In genomic region chr17:10033449-10033848, GRCh38 we compare ENCODE assay signal across 13 cellular contexts.
DNase-seq lines count a peak whose midpoint lies in the region; ATAC-seq, FAIRE-seq and TF ChIP-seq lines count a peak whose summit lies in the region.
"Had no signal": no experiment of that assay in that cellular context is flagged by ENCODE, and none has a peak within 500 bp of the region (broad histone marks: within the 10 kb centered on the region; RNA-seq: fewer than 3 reads in every experiment).

No MANE protein-coding gene starts in this region.

- H3K4me3 Mint-ChIP-seq in neural progenitor cell, result no peak overlapping the region
- H3K4me3 Mint-ChIP-seq in activated naive CD4-positive, alpha-beta T cell treated with anti-CD3 and anti-CD28 coated beads for 36 hours, result no peak overlapping the region
- H3K4me3 Mint-ChIP-seq: activated naive CD8-positive, alpha-beta T cell had no signal

- no peak overlapping the region for H2AFZ ChIP-seq in SU-DHL-6 (ENCODE audit: low read depth, low read length, severe bottlenecking)
- peak overlapping the region; percentile 57 for H2AFZ ChIP-seq in neural progenitor cell (replicated peaks)

- no peaks in the 10 kb centered on the region; the same call in none of the 2 replicates for H3K36me3 ChIP-seq in GM06990 (ENCODE audit: control insufficient read depth, insufficient read depth, low read length)
- no peaks in the 10 kb centered on the region for H3K36me3 ChIP-seq in HEK293 (ENCODE audit: control insufficient read depth in 2 of 2, insufficient read depth in 1 of 2, low read length in 2 of 2)
- no peaks in the 10 kb centered on the region for H3K36me3 ChIP-seq in SU-DHL-6 (ENCODE audit: low read length)
- no peaks in the 10 kb centered on the region for H3K36me3 ChIP-seq in neural progenitor cell

- H3K27ac ChIP-seq in HEK293 (ENCODE audit: extremely low read depth, low read depth, low read length) (no peak overlapping the region), SU-DHL-6 (ENCODE audit: low read depth, low read length) (peak overlapping the region; percentile 54), neural progenitor cell (peak overlapping the region; percentile 80)

- DNase-seq in GM06990 (ENCODE audit: extremely low read depth, insufficient read length), result peak; percentile 64
- peak; percentile 62 for DNase-seq in neural progenitor cell (ENCODE audit: low spot score)
- no peak for DNase-seq in activated naive CD4-positive, alpha-beta T cell treated with anti-CD3 and anti-CD28 coated beads for 36 hours
- DNase-seq in H54 (ENCODE audit: insufficient read length, low spot score), result no peak
- DNase-seq in activated CD4-positive, CD25-positive, alpha-beta regulatory T cell (lab: John Stamatoyannopoulos, UW), result no peak
- DNase-seq: T-helper 1 cell had no signal

- H3K4me3 ChIP-seq in GM06990 (replicated peaks; ENCODE audit: low read depth, low read length), result peak overlapping the region; percentile 31
- H3K4me3 ChIP-seq in HEK293 (ENCODE audit: low read depth, low read length), result no peak overlapping the region
- H3K4me3 ChIP-seq in SU-DHL-6 (ENCODE audit: insufficient read depth, low read length, poor library complexity, severe bottlenecking), result no peak overlapping the region
- H3K4me3 ChIP-seq in neural progenitor cell, result no peak overlapping the region

- H3K9me3 Mint-ChIP-seq in neural progenitor cell, result no peaks in the 10 kb centered on the region
- no peaks in the 10 kb centered on the region for H3K9me3 Mint-ChIP-seq in activated naive CD4-positive, alpha-beta T cell treated with anti-CD3 and anti-CD28 coated beads for 36 hours

- H4K20me1 ChIP-seq in SU-DHL-6 (ENCODE audit: low read depth, low read length) (no peaks in the 10 kb centered on the region), neural progenitor cell (ENCODE audit: low read depth) (no peaks in the 10 kb centered on the region)

- no peak overlapping the region for H3K9ac ChIP-seq in SU-DHL-6 (ENCODE audit: low read length)
- H3K9ac ChIP-seq in neural progenitor cell, result no peak overlapping the region

- no peaks in the 10 kb centered on the region for H3K9me2 ChIP-seq in SU-DHL-6 (replicated peaks; ENCODE audit: insufficient read depth, low read length)

- H3K36me3 Mint-ChIP-seq in neural progenitor cell, result no peaks in the 10 kb centered on the region
- no peaks in the 10 kb centered on the region for H3K36me3 Mint-ChIP-seq in activated naive CD4-positive, alpha-beta T cell treated with anti-CD3 and anti-CD28 coated beads for 36 hours (ENCODE audit: low read depth)
- H3K36me3 Mint-ChIP-seq: activated naive CD8-positive, alpha-beta T cell had no signal

- CTCF ChIA-PET in HEK293 (lab: Yijun Ruan, JAX), result no interaction called here
- CTCF ChIA-PET in activated naive CD4-positive, alpha-beta T cell treated with anti-CD3 and anti-CD28 coated beads for 36 hours (lab: Charles Lee), result no interaction called here

- H3K9me3 ChIP-seq in HEK293 (ENCODE audit: control insufficient read depth, insufficient read depth, low read depth, low read length) (no peaks in the 10 kb centered on the region), SU-DHL-6 (ENCODE audit: insufficient read depth, low read length) (no peaks in the 10 kb centered on the region), neural progenitor cell (ENCODE audit: low read depth) (no peaks in the 10 kb centered on the region)

- H3K27me3 ChIP-seq in GM06990 (replicated peaks; ENCODE audit: control insufficient read depth, insufficient read depth, low read length) (no peaks in the 10 kb centered on the region), SU-DHL-6 (ENCODE audit: low read length) (no peaks in the 10 kb centered on the region), neural progenitor cell (no peaks in the 10 kb centered on the region)

- POLR2A ChIA-PET in HEK293 (lab: Yijun Ruan, JAX), result no interaction called here

- no peak for FAIRE-seq in H54 (lab: Jason Lieb, UNC)
- FAIRE-seq: colon, frontal cortex, G401.6 had no signal

- intact Hi-C loops in activated naive CD4-positive, alpha-beta T cell treated with anti-CD3 and anti-CD28 coated beads for 36 hours (cut with micrococcal nuclease), result no loop called here

- H3K4me1 Mint-ChIP-seq in neural progenitor cell, result peaks cover 21% of the 10 kb centered on the region
- no peaks in the 10 kb centered on the region for H3K4me1 Mint-ChIP-seq in activated naive CD4-positive, alpha-beta T cell treated with anti-CD3 and anti-CD28 coated beads for 36 hours (ENCODE audit: low read depth)

- H3K4me1 ChIP-seq in HEK293 (ENCODE audit: control insufficient read depth, insufficient read depth, low read length) (no peaks in the 10 kb centered on the region), neural progenitor cell (peaks cover 21% of the 10 kb centered on the region)

- ATAC-seq in HG02840 (IDR thresholded peaks at IDR 0.05; ENCODE audit: low FRiP score, unreplicated experiment), result no peak

- H3K27me3 Mint-ChIP-seq in neural progenitor cell (ENCODE audit: insufficient read depth, low read depth), result peaks cover 4% of the 10 kb centered on the region
- H3K27me3 Mint-ChIP-seq in activated naive CD4-positive, alpha-beta T cell treated with anti-CD3 and anti-CD28 coated beads for 36 hours (ENCODE audit: low read depth), result no peaks in the 10 kb centered on the region
- H3K27me3 Mint-ChIP-seq: activated naive CD8-positive, alpha-beta T cell had no signal

- H3K4me2 ChIP-seq in SU-DHL-6 (ENCODE audit: low read depth, low read length, poor library complexity, severe bottlenecking) (peak overlapping the region; percentile 34), neural progenitor cell (peak overlapping the region; percentile 40)

- TF ChIP-seq POLR2A in H54 (IDR thresholded peaks at IDR 0.05; ENCODE audit: low read depth, low read length), result no peak

- H3K27ac Mint-ChIP-seq in neural progenitor cell, result no peak overlapping the region
- H3K27ac Mint-ChIP-seq in activated naive CD4-positive, alpha-beta T cell treated with anti-CD3 and anti-CD28 coated beads for 36 hours, result no peak overlapping the region
- H3K27ac Mint-ChIP-seq: activated naive CD8-positive, alpha-beta T cell had no signal

- TF ChIP-seq CTCF in GM06990 (IDR thresholded peaks at IDR 0.05; ENCODE audit: insufficient read depth, low read length, poor library complexity, severe bottlenecking) (no peak), HEK293 (tag by site-specific recombination; IDR thresholded peaks at IDR 0.05) (no peak), SU-DHL-6 (IDR thresholded peaks at IDR 0.05; ENCODE audit: insufficient read depth, low read length, poor library complexity, severe bottlenecking) (no peak), neural progenitor cell (IDR thresholded peaks at IDR 0.05) (no peak)

- no peaks in the 10 kb centered on the region for H3F3A ChIP-seq in SU-DHL-6 (ENCODE audit: insufficient read depth)
- peaks cover 13% of the 10 kb centered on the region for H3F3A ChIP-seq in neural progenitor cell (ENCODE audit: low read depth)

- H3K79me2 ChIP-seq in SU-DHL-6 (ENCODE audit: insufficient read depth, low read length), result no peaks in the 10 kb centered on the region
- H3K79me2 ChIP-seq in neural progenitor cell (ENCODE audit: low read depth), result no peaks in the 10 kb centered on the region

TF ChIP-seq in HEK293, 187 proteins besides CTCF, POLR2A, EP300 and RAD21:
- TF ChIP-seq SCRT2 (tag by site-specific recombination; IDR thresholded peaks at IDR 0.05) (peak; percentile 30; the same call in 1 of the 2 replicates), ZBTB48 (tag by site-specific recombination; IDR thresholded peaks at IDR 0.05) (no peak)

Comparison
In these comparisons a context has a peak if more than half of its experiments do, and no peak if none do; other contexts are left out.
1. DNase-seq: peak in GM06990 (single experiment) and neural progenitor cell (single experiment); none in activated naive CD4-positive, alpha-beta T cell treated with anti-CD3 and anti-CD28 coated beads for 36 hours (single experiment), H54 (single experiment) and activated CD4-positive, CD25-positive, alpha-beta regulatory T cell (0 of 4).